In genomic region chr10:84521015-84521414, GRCh38 we compare ENCODE assay signal across 12 cellular contexts.
"Had no signal": no experiment of that assay in that cellular context is flagged by ENCODE, and none has a peak within 500 bp of the region (broad histone marks: within the 10 kb centered on the region; RNA-seq: fewer than 3 reads in every experiment).

No MANE protein-coding gene starts in this region.

- H3K27me3 Mint-ChIP-seq: natural killer cell treated with Interleukin-12 subunit alpha and Interleukin-12 subunit beta and Interleukin-15 and Interleukin-18, amount 100 ng/mL, for 72 hours; stimulated activated naive CD8-positive, alpha-beta T cell treated with anti-CD3 and anti-CD28 coated beads, Interleukin-15, Interleukin-2, amounts not matched to agents 100 ng/mL and 50 ng/mL, for 24 hours had no signal

- H3K4me1 ChIP-seq: testis had no signal

- H3K36me3 ChIP-seq: ovary had no signal

- FAIRE-seq: bronchial epithelial cell had no signal

- H3K9me3 Mint-ChIP-seq: natural killer cell treated with Interleukin-12 subunit alpha and Interleukin-12 subunit beta and Interleukin-15 and Interleukin-18, amount 100 ng/mL, for 72 hours had no signal

- H3K36me3 Mint-ChIP-seq: natural killer cell treated with Interleukin-12 subunit alpha and Interleukin-12 subunit beta and Interleukin-15 and Interleukin-18, amount 100 ng/mL, for 72 hours had no signal

- H3K4me3 ChIP-seq: dorsolateral prefrontal cortex, ovary, testis had no signal

- H3K4me3 Mint-ChIP-seq: natural killer cell treated with Interleukin-12 subunit alpha and Interleukin-12 subunit beta and Interleukin-15 and Interleukin-18, amount 100 ng/mL, for 72 hours; stimulated activated naive CD8-positive, alpha-beta T cell treated with anti-CD3 and anti-CD28 coated beads, Interleukin-15, Interleukin-2, amounts not matched to agents 100 ng/mL and 50 ng/mL, for 24 hours had no signal

- H3K9me3 ChIP-seq: ovary, testis had no signal

- H3K27ac ChIP-seq: ovary, testis had no signal

- ATAC-seq: activated naive CD4-positive, alpha-beta T cell treated with anti-CD3 and anti-CD28 coated beads, Interleukin-2, amount 50 U/mL, for 72 hours; esophagus mucosa; left cardiac atrium; natural killer cell treated with Interleukin-12 subunit alpha and Interleukin-12 subunit beta and Interleukin-15 and Interleukin-18, amount 100 ng/mL, for 72 hours had no signal

- H3K27ac Mint-ChIP-seq: activated naive CD4-positive, alpha-beta T cell treated with anti-CD3 and anti-CD28 coated beads, Interleukin-2, amount 50 U/mL, for 72 hours; stimulated activated naive CD8-positive, alpha-beta T cell treated with anti-CD3 and anti-CD28 coated beads, Interleukin-15, Interleukin-2, amounts not matched to agents 100 ng/mL and 50 ng/mL, for 24 hours had no signal

- H3K27me3 ChIP-seq: dorsolateral prefrontal cortex, ovary, testis had no signal

- DNase-seq: activated CD4-positive, alpha-beta T cell treated with anti-CD3 and anti-CD28 coated beads, Interleukin-2, amount 50 U/mL, for 1 hour; dorsolateral prefrontal cortex; left cardiac atrium; ovary; stimulated activated CD4-positive, alpha-beta T cell treated with anti-CD3 and anti-CD28 coated beads, Interleukin-4, amount 100 ng/mL, for 1 hour; stimulated activated CD8-positive, alpha-beta memory T cell treated with anti-CD3 and anti-CD28 coated beads, Interleukin-4, amount 100 ng/mL, for 48 hours; testis had no signal
